ENCODE assay signal across 24 cellular contexts in genomic region chr3:61761694-61762430, GRCh38.
"Had no signal": no experiment of that assay in that cellular context is flagged by ENCODE, and none has a peak within 500 bp of the region (broad histone marks: within the 10 kb centered on the region; RNA-seq: fewer than 3 reads in every experiment).

No MANE protein-coding gene starts in this region.

- H3K4me2 ChIP-seq: neural progenitor cell had no signal

- ATAC-seq: gastroesophageal sphincter; left colon; naive thymus-derived CD4-positive, alpha-beta T cell; stimulated activated effector memory CD8-positive, alpha-beta T cell treated with anti-CD3 and anti-CD28 coated beads, Interleukin-12 subunit alpha, Interleukin-12 subunit beta, amount 100 ng/mL, for 72 hours had no signal

- H3K4me1 ChIP-seq: gastroesophageal sphincter, neural progenitor cell, stomach, testis had no signal

- H3K9me3 ChIP-seq: gastroesophageal sphincter, sigmoid colon, stomach, testis, tibial artery had no signal

- H3K4me3 ChIP-seq: dorsolateral prefrontal cortex, gastroesophageal sphincter, lung, neural progenitor cell, sigmoid colon, stomach, testis, tibial artery had no signal

- H2AFZ ChIP-seq: neural progenitor cell, parathyroid adenoma had no signal

- H3K27ac ChIP-seq: dorsolateral prefrontal cortex, gastroesophageal sphincter, neural progenitor cell, parathyroid adenoma, sigmoid colon, stomach, tibial artery had no signal

- H3K36me3 ChIP-seq: gastroesophageal sphincter, neural progenitor cell, sigmoid colon, stomach, tibial artery had no signal

- H3K27me3 ChIP-seq: dorsolateral prefrontal cortex, gastroesophageal sphincter, neural progenitor cell, sigmoid colon, stomach, testis, tibial artery had no signal

- H3K9ac ChIP-seq: neural progenitor cell, parathyroid adenoma had no signal

- DNase-seq: cerebellar nuclear complex; dorsolateral prefrontal cortex; effector CD4-positive, alpha-beta T cell; foreskin fibroblast; hypothalamus; immature natural killer cell; islet precursor cell; kidney glomerular epithelial cell; left colon; midbrain; naive thymus-derived CD4-positive, alpha-beta T cell; sigmoid colon; stimulated activated CD4-positive, alpha-beta T cell treated with anti-CD3 and anti-CD28 coated beads, Interleukin-2, amount 100 ng/mL, for 24 hours; stimulated activated CD4-positive, alpha-beta T cell treated with anti-CD3 and anti-CD28 coated beads, Interleukin-4, amount 100 ng/mL, for 24 hours; stimulated activated naive CD4-positive, alpha-beta T cell treated with Interleukin-2 at 50 U/mL for 16 hours; stomach; substantia nigra; testis; tibial artery had no signal
